Comparison of ENCODE assay signal across 29 cellular contexts in genomic region chr1:117447661-117448060, GRCh38.
"Had no signal": no experiment of that assay in that cellular context is flagged by ENCODE, and none has a peak within 500 bp of the region (broad histone marks: within the 10 kb centered on the region; RNA-seq: fewer than 3 reads in every experiment).

No MANE protein-coding gene starts in this region.

- H3K27ac ChIP-seq: brain microvascular endothelial cell, gastroesophageal sphincter, vagina, VCaP had no signal

- H3K9me3 ChIP-seq: vagina had no signal

- ATAC-seq: activated naive CD4-positive, alpha-beta T cell treated with anti-CD3 and anti-CD28 coated beads, Interleukin-2, amount 50 U/mL, for 72 hours; activated T-cell treated with anti-CD3 and anti-CD28 coated beads, Interleukin-2, amount 50 U/mL, for 72 hours; esophagus mucosa; gastroesophageal sphincter; left colon; natural killer cell; right cardiac atrium; stimulated activated effector memory CD8-positive, alpha-beta T cell treated with anti-CD3 and anti-CD28 coated beads, Interleukin-12 subunit alpha, Interleukin-12 subunit beta, amount 100 ng/mL, for 72 hours had no signal

- H3K4me1 Mint-ChIP-seq: endodermal cell; memory B cell; stimulated activated effector memory CD8-positive, alpha-beta T cell treated with anti-CD3 and anti-CD28 coated beads, Interleukin-12 subunit alpha, Interleukin-12 subunit beta, amount 100 ng/mL, for 72 hours had no signal

- H3K27me3 ChIP-seq: brain microvascular endothelial cell, gastroesophageal sphincter, vagina had no signal

- H3K36me3 ChIP-seq: brain microvascular endothelial cell, vagina had no signal

- H3K4me1 ChIP-seq: gastroesophageal sphincter, vagina had no signal

- H3K27me3 Mint-ChIP-seq: dendritic cell treated with granulocyte-macrophage colony-stimulating factor and Interleukin-4, amounts not matched to agents 40 ng/mL and 50 ng/mL, for 4 days; memory B cell; stimulated activated naive CD8-positive, alpha-beta T cell treated with anti-CD3 and anti-CD28 coated beads, Interleukin-15, Interleukin-2, amounts not matched to agents 100 ng/mL and 50 ng/mL, for 24 hours; type B pancreatic cell had no signal

- H3K4me3 ChIP-seq: gastroesophageal sphincter, vagina had no signal

- H3K27ac Mint-ChIP-seq: activated naive CD4-positive, alpha-beta T cell treated with anti-CD3 and anti-CD28 coated beads, Interleukin-2, amount 50 U/mL, for 72 hours; activated T-cell treated with anti-CD3 and anti-CD28 coated beads, Interleukin-2, amount 50 U/mL, for 72 hours; dendritic cell treated with granulocyte-macrophage colony-stimulating factor and Interleukin-4, amounts not matched to agents 40 ng/mL and 50 ng/mL, for 4 days; endodermal cell; memory B cell; natural killer cell; stimulated activated effector memory CD8-positive, alpha-beta T cell treated with anti-CD3 and anti-CD28 coated beads, Interleukin-12 subunit alpha, Interleukin-12 subunit beta, amount 100 ng/mL, for 72 hours; stimulated activated naive CD8-positive, alpha-beta T cell treated with anti-CD3 and anti-CD28 coated beads, Interleukin-15, Interleukin-2, amounts not matched to agents 100 ng/mL and 50 ng/mL, for 24 hours; T-helper 1 cell treated with Interleukin-12 subunit alpha and Interleukin-12 subunit beta and Interleukin-4 antibody, amounts not matched to agents 30 μg/mL and 1 μg/mL, for 36 hours; type B pancreatic cell had no signal

- H3K4me3 Mint-ChIP-seq: activated T-cell treated with anti-CD3 and anti-CD28 coated beads, Interleukin-2, amount 50 U/mL, for 72 hours; dendritic cell treated with granulocyte-macrophage colony-stimulating factor and Interleukin-4, amounts not matched to agents 40 ng/mL and 50 ng/mL, for 4 days; endodermal cell; memory B cell; natural killer cell; stimulated activated effector memory CD8-positive, alpha-beta T cell treated with anti-CD3 and anti-CD28 coated beads, Interleukin-12 subunit alpha, Interleukin-12 subunit beta, amount 100 ng/mL, for 72 hours; stimulated activated naive CD8-positive, alpha-beta T cell treated with anti-CD3 and anti-CD28 coated beads, Interleukin-15, Interleukin-2, amounts not matched to agents 100 ng/mL and 50 ng/mL, for 24 hours; T-helper 1 cell treated with Interleukin-12 subunit alpha and Interleukin-12 subunit beta and Interleukin-4 antibody, amounts not matched to agents 30 μg/mL and 1 μg/mL, for 36 hours; type B pancreatic cell had no signal

- DNase-seq: activated CD4-positive, alpha-beta T cell treated with anti-CD3 and anti-CD28 coated beads for 4 hours; activated CD4-positive, alpha-beta T cell treated with anti-CD3 and anti-CD28 coated beads, Interleukin-2, amount 50 U/mL, for 4 hours; activated naive CD4-positive, alpha-beta T cell; activated T-cell treated with anti-CD3 and anti-CD28 coated beads for 4 hours; activated T-cell treated with anti-CD3 and anti-CD28 coated beads, Interleukin-2, amount 50 U/mL, for 72 hours; aorta; brain microvascular endothelial cell; caudate nucleus; endodermal cell; hippocampal formation; kidney; left colon; natural killer cell; right cardiac atrium; stimulated activated CD4-positive, alpha-beta T cell treated with anti-CD3 and anti-CD28 coated beads, Interleukin-4, amount 100 ng/mL, for 1 hour; substantia nigra; SW 1271; T-helper 9 cell had no signal
